Comparison of ENCODE assay signal across 10 cellular contexts in the genomic region with DNA sequence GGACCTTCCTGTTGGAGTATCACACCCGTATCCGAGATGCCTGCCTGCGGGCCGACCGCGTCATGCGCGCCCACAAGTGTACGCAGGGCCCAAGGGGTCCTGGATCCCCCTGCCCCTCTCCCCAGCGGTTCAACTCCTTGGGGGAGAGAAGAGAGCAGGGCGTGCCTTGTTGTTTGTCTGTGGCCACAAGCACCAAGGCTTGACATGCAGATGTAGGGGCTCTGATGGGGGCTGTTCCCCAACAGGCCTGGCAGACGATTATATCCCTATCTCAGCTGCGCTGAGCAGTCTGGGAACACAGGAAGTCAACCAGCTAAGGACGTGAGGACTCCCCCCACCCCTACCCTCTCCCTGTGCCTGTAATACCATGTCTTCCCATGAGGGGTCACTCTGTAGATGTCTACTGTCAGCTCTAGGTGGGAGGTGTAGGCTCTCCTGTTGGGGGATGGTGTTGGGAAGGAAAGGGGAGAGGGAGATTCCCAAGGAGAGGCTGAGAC. TPM values are rescaled to one million over a fixed set of nuclear protein-coding genes. Genes with fewer than 3 reads are reported as not detected.
A peak's percentile ranks its signal among the peaks of the same experiment; 100 is the strongest.
DNase-seq lines count a peak whose midpoint lies in the region; ATAC-seq and TF ChIP-seq lines count a peak whose summit lies in the region.
"Had no signal": no experiment of that assay in that cellular context is flagged by ENCODE, and none has a peak within 500 bp of the region (broad histone marks: within the 10 kb centered on the region; RNA-seq: fewer than 3 reads in every experiment).

No MANE protein-coding gene starts in this region.

- peak; percentile 58 for DNase-seq in 8988T
- peak; percentile 76 for DNase-seq in SK-N-SH
- DNase-seq in foreskin keratinocyte: no peak
- no peak for DNase-seq in HPDE6-E6E7 (ENCODE audit: extremely low spot score)
- DNase-seq in DMS79 (lab: John Stamatoyannopoulos, UW): no peak
- DNase-seq in glomerular visceral epithelial cell (ENCODE audit: extremely low spot score): no peak
- DNase-seq: T-cell had no signal

- H3K9me3 ChIP-seq in SK-N-SH: no peaks in the 10 kb centered on the region

- H4K20me1 ChIP-seq in SK-N-SH (ENCODE audit: insufficient read depth): peaks cover 41% of the 10 kb centered on the region

- H3K27me3 ChIP-seq in SK-N-SH (ENCODE audit: insufficient read depth) (no peaks in the 10 kb centered on the region), foreskin keratinocyte (no peaks in the 10 kb centered on the region)

- WGBS in SK-N-SH (ENCODE audit: low lambda C conversion rate): 87% methylated on average over 7 of the region's 14 CpGs

- TF ChIP-seq RAD21 in SK-N-SH (IDR thresholded peaks at IDR 0.05; ENCODE audit: low read length): no peak

- peaks cover 27% of the 10 kb centered on the region for H3K79me2 ChIP-seq in SK-N-SH (ENCODE audit: insufficient read depth)

- H3K9me2 ChIP-seq in SK-N-SH: no peaks in the 10 kb centered on the region

- POLR2A ChIA-PET in SK-N-SH (lab: Yijun Ruan, JAX): interaction anchor here (0.9 to 1.8 kb wide), 5 partner anchors 8 to 131 kb away, joined by 3 to 5 read pairs (median 4); a partner anchor contains a TSS

- ATAC-seq in foreskin keratinocyte: peak; percentile 18
- no peak for ATAC-seq in HG03521 (IDR thresholded peaks at IDR 0.05; ENCODE audit: unreplicated experiment)

- H3K4me1 ChIP-seq in SK-N-SH (ENCODE audit: control insufficient read depth in 1 of 2, insufficient read depth in 2 of 2, low read depth in 1 of 2, low read length in 1 of 2): peaks cover 0 to 16% of the 10 kb centered on the region in 2 experiments; a peak in 2 of 4 replicates
- H3K4me1 ChIP-seq in foreskin keratinocyte: peaks cover 7% of the 10 kb centered on the region

- CTCF ChIA-PET in SK-N-SH (lab: Yijun Ruan, JAX): interaction anchor here (0.7 to 5.3 kb wide), 16 partner anchors 9 to 198 kb away, joined by 3 to 30 read pairs (median 4); a partner anchor contains a TSS

- no peak overlapping the region for H3K9ac ChIP-seq in SK-N-SH

- TF ChIP-seq CTCF in GM12873 (IDR thresholded peaks at IDR 0.05; ENCODE audit: insufficient read depth, low read depth, low read length, missing control alignments): peak; percentile 78
- TF ChIP-seq CTCF in SK-N-SH (IDR thresholded peaks at IDR 0.05): peak; percentile 61
- TF ChIP-seq CTCF in foreskin keratinocyte (conservative IDR thresholded peaks at IDR 0.05): peak; percentile 58

- H3K4me3 ChIP-seq in SK-N-SH (ENCODE audit: low read depth in 2 of 2, low read length in 1 of 2): no peak overlapping the region

- H2AFZ ChIP-seq in SK-N-SH (ENCODE audit: low read depth): no peak overlapping the region

- H3K27ac ChIP-seq in SK-N-SH (ENCODE audit: low read depth in 2 of 2, low read length in 1 of 2) (no peak overlapping the region), foreskin keratinocyte (no peak overlapping the region)

- H3F3A ChIP-seq in SK-N-SH (replicated peaks; ENCODE audit: insufficient read depth): peaks cover 58% of the 10 kb centered on the region

- no peak for TF ChIP-seq EP300 in SK-N-SH (IDR thresholded peaks at IDR 0.05; ENCODE audit: borderline replicate concordance in 1 of 2, low read depth in 1 of 2, low read length in 1 of 2)

- peaks cover 38 to 49% of the 10 kb centered on the region in 2 experiments for H3K36me3 ChIP-seq in SK-N-SH (replicated peaks in 1 of 2; ENCODE audit: control insufficient read depth in 1 of 2, insufficient read depth in 2 of 2, low read length in 1 of 2)

- no peak overlapping the region for H3K4me2 ChIP-seq in SK-N-SH

TF ChIP-seq in SK-N-SH, 30 proteins besides CTCF, POLR2A, EP300 and RAD21:
- TF ChIP-seq CHD2 (IDR thresholded peaks at IDR 0.05; ENCODE audit: low read length, partially characterized antibody) (no peak), TCF12 (IDR thresholded peaks at IDR 0.05) (no peak), POLR2AphosphoS5 (IDR thresholded peaks at IDR 0.05; ENCODE audit: low read depth, low read length) (peak; percentile 47), SMC3 (IDR thresholded peaks at IDR 0.05; ENCODE audit: low read depth, low read length) (no peak), ELF1 (IDR thresholded peaks at IDR 0.05) (peak; percentile 16; the same call in 1 of the 2 replicates)

RNA-seq across cellular contexts. Expression of a gene that starts 6.8 kb away (rescaled TPM):
- polyA plus RNA-seq in SK-N-SH (2012; rRNA removed) (2,761 and 4,252 TPM in 2 replicates), foreskin keratinocyte (2,195 and 2,324 TPM in 2 replicates)
- 2,515 and 2,544 TPM in 2 replicates for polyA plus RNA-seq in SK-N-SH (2012; cell fraction: cytosol; rRNA removed)
- polyA plus RNA-seq in SK-N-SH (2012; cell fraction: nucleus; rRNA removed): 1,901 and 2,978 TPM in 2 replicates
- 1,336 TPM in 2 replicates for total RNA-seq in foreskin keratinocyte

RNA-seq across cellular contexts. Expression of a gene that starts 9.1 kb away (rescaled TPM):
- 39.7 and 58.2 TPM in 2 replicates for polyA plus RNA-seq in SK-N-SH (2012; rRNA removed)
- polyA plus RNA-seq in SK-N-SH (2012; cell fraction: cytosol; rRNA removed): 20.4 and 26.8 TPM in 2 replicates
- 309 and 491 TPM in 2 replicates for polyA plus RNA-seq in SK-N-SH (2012; cell fraction: nucleus; rRNA removed)
- total RNA-seq in foreskin keratinocyte: 51.0 and 59.8 TPM in 2 replicates
- 44.5 and 50.1 TPM in 2 replicates for polyA plus RNA-seq in foreskin keratinocyte

RNA-seq across cellular contexts. Expression of a gene that starts 17.4 kb away (rescaled TPM):
- polyA plus RNA-seq in SK-N-SH (2012; rRNA removed) (0.81 and 1.0 TPM in 2 replicates), foreskin keratinocyte (0.11 and 0.22 TPM in 2 replicates)
- 0.39 and 0.58 TPM in 2 replicates for polyA plus RNA-seq in SK-N-SH (2012; cell fraction: cytosol; rRNA removed)
- polyA plus RNA-seq in SK-N-SH (2012; cell fraction: nucleus; rRNA removed): 5.2 and 6.4 TPM in 2 replicates
- total RNA-seq in foreskin keratinocyte: 0.07 and 0.11 TPM in 2 replicates
- total RNA-seq: glomerular endothelial cell had no signal

RNA-seq across cellular contexts. Expression of a gene that starts 21.5 kb away (rescaled TPM):
- polyA plus RNA-seq in SK-N-SH (2012; rRNA removed) (194 and 203 TPM in 2 replicates), foreskin keratinocyte (15.8 and 19.4 TPM in 2 replicates)
- polyA plus RNA-seq in SK-N-SH (2012; cell fraction: cytosol; rRNA removed): 81.0 and 118 TPM in 2 replicates
- polyA plus RNA-seq in SK-N-SH (2012; cell fraction: nucleus; rRNA removed): 444 and 585 TPM in 2 replicates
- total RNA-seq in foreskin keratinocyte: 12.3 and 16.4 TPM in 2 replicates

RNA-seq across cellular contexts. Expression of a gene that starts 28.5 kb away (rescaled TPM):
- polyA plus RNA-seq in SK-N-SH (2012; rRNA removed) (0.49 and 0.68 TPM in 2 replicates), foreskin keratinocyte (not detected in 2 replicates)
- polyA plus RNA-seq in SK-N-SH (2012; cell fraction: cytosol; rRNA removed): 0.22 and 0.29 TPM in 2 replicates
- polyA plus RNA-seq in SK-N-SH (2012; cell fraction: nucleus; rRNA removed): 0.59 and 0.62 TPM in 2 replicates
- total RNA-seq in foreskin keratinocyte: not detected in 2 replicates

Comparison
In these comparisons a context has a peak if more than half of its experiments do, and no peak if none do; other contexts are left out.
1. DNase-seq: peak in 8988T (single experiment) and SK-N-SH (single experiment); none in foreskin keratinocyte (0 of 2), HPDE6-E6E7 (single experiment), DMS79 (single experiment) and glomerular visceral epithelial cell (single experiment).
2. Peak in every context shown above with its lines, with median percentiles within 50 percentile points of each other: CTCF ChIP-seq.